In genomic region chr3:90241481-90241880, GRCh38 we compare ENCODE assay signal across 27 cellular contexts.
DNase-seq lines count a peak whose midpoint lies in the region; ATAC-seq and TF ChIP-seq lines count a peak whose summit lies in the region.
"Had no signal": no experiment of that assay in that cellular context is flagged by ENCODE, and none has a peak within 500 bp of the region (broad histone marks: within the 10 kb centered on the region; RNA-seq: fewer than 3 reads in every experiment).

No MANE protein-coding gene starts in this region.

- in situ Hi-C loops in GM13977 (cut with MboI; ENCODE audit: low pct_unique_long_range_greater_than_20kb, low sequenced_read_pairs, unreplicated experiment), result no loop called here

- H3K27me3 ChIP-seq in right atrium auricular region, result no peaks in the 10 kb centered on the region
- H3K27me3 ChIP-seq in esophagus muscularis mucosa, result no peaks in the 10 kb centered on the region

- no peak for TF ChIP-seq EP300 in esophagus muscularis mucosa (IDR thresholded peaks at IDR 0.05)

- H3K27ac Mint-ChIP-seq in stimulated activated effector memory CD8-positive, alpha-beta T cell treated with anti-CD3 and anti-CD28 coated beads, Interleukin-12 subunit alpha, Interleukin-12 subunit beta, amount 100 ng/mL, for 72 hours, result no peak overlapping the region
- H3K27ac Mint-ChIP-seq: activated naive CD8-positive, alpha-beta T cell treated with anti-CD3 and anti-CD28 coated beads for 36 hours; CD4-positive, CD25-positive, alpha-beta regulatory T cell; naive thymus-derived CD4-positive, alpha-beta T cell; type B pancreatic cell; WTC11 had no signal

- no peaks in the 10 kb centered on the region for H3K4me1 Mint-ChIP-seq in stimulated activated effector memory CD8-positive, alpha-beta T cell treated with anti-CD3 and anti-CD28 coated beads, Interleukin-12 subunit alpha, Interleukin-12 subunit beta, amount 100 ng/mL, for 72 hours
- H3K4me1 Mint-ChIP-seq: activated naive CD8-positive, alpha-beta T cell treated with anti-CD3 and anti-CD28 coated beads for 36 hours; CD4-positive, CD25-positive, alpha-beta regulatory T cell; naive thymus-derived CD4-positive, alpha-beta T cell; WTC11 had no signal

- intact Hi-C loops in Right ventricle myocardium superior (cut with DNase I), result no loop called here
- intact Hi-C loops in left cardiac atrium (cut with DNase I), result no loop called here
- intact Hi-C loops in esophagus muscularis mucosa (cut with DNase I), result no loop called here

- no peak overlapping the region for H3K4me3 Mint-ChIP-seq in stimulated activated effector memory CD8-positive, alpha-beta T cell treated with anti-CD3 and anti-CD28 coated beads, Interleukin-12 subunit alpha, Interleukin-12 subunit beta, amount 100 ng/mL, for 72 hours
- H3K4me3 Mint-ChIP-seq: activated naive CD8-positive, alpha-beta T cell treated with anti-CD3 and anti-CD28 coated beads for 36 hours; activated T-cell treated with anti-CD3 and anti-CD28 coated beads, Interleukin-2, amount 50 U/mL, for 4 hours; naive thymus-derived CD4-positive, alpha-beta T cell; type B pancreatic cell; WTC11 had no signal

- no peak for TF ChIP-seq POLR2A in esophagus muscularis mucosa (IDR thresholded peaks at IDR 0.05; ENCODE audit: low read depth)

- peak; percentile 86 for ATAC-seq in Right ventricle myocardium superior (ENCODE audit: poor library complexity)
- ATAC-seq in left cardiac atrium, result peak; percentile 49 to 65
- ATAC-seq in stimulated activated effector memory CD8-positive, alpha-beta T cell treated with anti-CD3 and anti-CD28 coated beads, Interleukin-12 subunit alpha, Interleukin-12 subunit beta, amount 100 ng/mL, for 72 hours, result no peak
- ATAC-seq: activated T-cell treated with anti-CD3 and anti-CD28 coated beads, Interleukin-2, amount 50 U/mL, for 4 hours; naive thymus-derived CD4-positive, alpha-beta T cell; WTC11 had no signal

- no peak overlapping the region for H3K4me3 ChIP-seq in right atrium auricular region
- H3K4me3 ChIP-seq in cardiac fibroblast (replicated peaks in 1 of 2; ENCODE audit: low read depth in 2 of 2, low read length in 2 of 2), result no peak overlapping the region
- no peak overlapping the region for H3K4me3 ChIP-seq in esophagus muscularis mucosa
- H3K4me3 ChIP-seq: prostate gland had no signal

- DNase-seq in Right ventricle myocardium superior (no peak), right atrium auricular region (ENCODE audit: low spot score) (no peak), cardiac fibroblast (ENCODE audit: low read depth in 2 of 2) (peak; percentile 0 to 50), left cardiac atrium (no peak), GM13977 (ENCODE audit: low spot score) (no peak), esophagus muscularis mucosa (ENCODE audit: extremely low spot score) (no peak)
- no peak for DNase-seq in stimulated activated CD4-positive, alpha-beta T cell treated with anti-CD3 and anti-CD28 coated beads, Interleukin-2, amount 100 ng/mL, for 48 hours
- DNase-seq in stimulated activated effector memory CD8-positive, alpha-beta T cell treated with anti-CD3 and anti-CD28 coated beads, Interleukin-12 subunit alpha, Interleukin-12 subunit beta, amount 100 ng/mL, for 72 hours (ENCODE audit: low spot score in 2 of 2), result no peak
- DNase-seq: activated gamma-delta T cell; activated naive CD8-positive, alpha-beta T cell treated with anti-CD3 and anti-CD28 coated beads for 36 hours; activated T-cell treated with anti-CD3 and anti-CD28 coated beads, Interleukin-2, amount 50 U/mL, for 4 hours; CD4-positive, CD25-positive, alpha-beta regulatory T cell; DMS79 treated with DMSO at 0.1 percent for 48 hours; GF-D8; glutamatergic neuron; Karpas-422; midbrain; naive thymus-derived CD4-positive, alpha-beta T cell; NCI-H1694; nucleus accumbens; RPMI8226; SK-N-SH; stimulated activated CD4-positive, alpha-beta T cell treated with anti-CD3 and anti-CD28 coated beads, Interleukin-4, amount 100 ng/mL, for 4 hours; substantia nigra had no signal

- peaks cover 0 to 11% of the 10 kb centered on the region in 2 donors for H3K9me3 ChIP-seq in right atrium auricular region
- H3K9me3 ChIP-seq in esophagus muscularis mucosa, result peaks cover 0 to 20% (median 5%) of the 10 kb centered on the region in 4 donors
- H3K9me3 ChIP-seq: prostate gland, SK-N-SH had no signal

- TF ChIP-seq CTCF in right atrium auricular region (IDR thresholded peaks at IDR 0.05) (no peak), cardiac fibroblast (IDR thresholded peaks at IDR 0.05; ENCODE audit: low read depth, low read length) (no peak), GM13977 (IDR thresholded peaks at IDR 0.05; ENCODE audit: extremely low read depth, insufficient read depth, missing control alignments) (no peak), esophagus muscularis mucosa (IDR thresholded peaks at IDR 0.05) (no peak)

- no peaks in the 10 kb centered on the region for H3K4me1 ChIP-seq in right atrium auricular region
- peaks cover 0 to 19% (median 8%) of the 10 kb centered on the region in 4 donors for H3K4me1 ChIP-seq in esophagus muscularis mucosa
- H3K4me1 ChIP-seq: prostate gland had no signal

- 32% methylated on average over 1 of the region's 1 CpG for WGBS in esophagus muscularis mucosa

- H3K36me3 ChIP-seq in right atrium auricular region (no peaks in the 10 kb centered on the region), esophagus muscularis mucosa (no peaks in the 10 kb centered on the region)
- H3K36me3 ChIP-seq: prostate gland had no signal

- peaks cover 30% of the 10 kb centered on the region for H3K9me3 Mint-ChIP-seq in stimulated activated effector memory CD8-positive, alpha-beta T cell treated with anti-CD3 and anti-CD28 coated beads, Interleukin-12 subunit alpha, Interleukin-12 subunit beta, amount 100 ng/mL, for 72 hours
- H3K9me3 Mint-ChIP-seq: type B pancreatic cell had no signal

- no peak overlapping the region for H3K27ac ChIP-seq in right atrium auricular region
- peak overlapping the region in 1 of 4 donors; percentile 16 for H3K27ac ChIP-seq in esophagus muscularis mucosa (replicated peaks in 1 of 4)
- H3K27ac ChIP-seq: prostate gland had no signal

- H3K36me3 Mint-ChIP-seq in stimulated activated effector memory CD8-positive, alpha-beta T cell treated with anti-CD3 and anti-CD28 coated beads, Interleukin-12 subunit alpha, Interleukin-12 subunit beta, amount 100 ng/mL, for 72 hours, result no peaks in the 10 kb centered on the region
- H3K36me3 Mint-ChIP-seq: activated naive CD8-positive, alpha-beta T cell treated with anti-CD3 and anti-CD28 coated beads for 36 hours; CD4-positive, CD25-positive, alpha-beta regulatory T cell; type B pancreatic cell had no signal

Comparison
In these comparisons a context has a peak if more than half of its experiments do, and no peak if none do; other contexts are left out.
1. DNase-seq: peak in cardiac fibroblast (2 of 2); none in Right ventricle myocardium superior (single experiment), right atrium auricular region (single experiment), left cardiac atrium (single experiment), GM13977 (single experiment), stimulated activated CD4-positive, alpha-beta T cell treated with anti-CD3 and anti-CD28 coated beads, Interleukin-2, amount 100 ng/mL, for 48 hours (0 of 2), stimulated activated effector memory CD8-positive, alpha-beta T cell treated with anti-CD3 and anti-CD28 coated beads, Interleukin-12 subunit alpha, Interleukin-12 subunit beta, amount 100 ng/mL, for 72 hours (0 of 2) and esophagus muscularis mucosa (single experiment).